Comparison of ENCODE assay signal across 23 cellular contexts in genomic region chr20:47099749-47100515, GRCh38.
DNase-seq lines count a peak whose midpoint lies in the region; ATAC-seq and TF ChIP-seq lines count a peak whose summit lies in the region.
"Had no signal": no experiment of that assay in that cellular context is flagged by ENCODE, and none has a peak within 500 bp of the region (broad histone marks: within the 10 kb centered on the region; RNA-seq: fewer than 3 reads in every experiment).

No MANE protein-coding gene starts in this region.

- peaks cover 0 to 29% (median 0%) of the 10 kb centered on the region in 3 donors for H3K9me3 ChIP-seq in tibial artery
- H3K9me3 ChIP-seq: esophagus squamous epithelium, right lobe of liver had no signal

- H3K4me3 ChIP-seq in tibial artery: no peak overlapping the region
- H3K4me3 ChIP-seq: esophagus squamous epithelium, GM23338, right lobe of liver, thoracic aorta had no signal

- H3K27ac ChIP-seq in tibial artery: no peak overlapping the region
- H3K27ac ChIP-seq: right lobe of liver had no signal

- no peaks in the 10 kb centered on the region for H3K27me3 ChIP-seq in tibial artery
- H3K27me3 ChIP-seq: esophagus squamous epithelium, right lobe of liver had no signal

- TF ChIP-seq CTCF in tibial artery (IDR thresholded peaks at IDR 0.05): no peak

- ATAC-seq in left colon: peak; percentile 53
- ATAC-seq in activated CD4-positive, CD25-positive, alpha-beta regulatory T cell treated with anti-CD3 and anti-CD28 coated beads, Interleukin-2, amount 50 U/mL, for 24 hours: no peak
- no peak for ATAC-seq in GM21737 (IDR thresholded peaks at IDR 0.05; ENCODE audit: unreplicated experiment)
- ATAC-seq: GM23338, right lobe of liver had no signal

- DNase-seq in HCEC 1CT (peak; percentile 58), fibroblast of gingiva (ENCODE audit: low read depth) (peak; percentile 87), left colon (no peak), tibial artery (peak; percentile 49 to 71), NCI-H1092 treated with DMSO at 0.1 percent for 48 hours (lab: John Stamatoyannopoulos, UW) (no peak)
- DNase-seq: activated CD4-positive, alpha-beta T cell treated with anti-CD3 and anti-CD28 coated beads, Interleukin-2, amount 50 U/mL, for 1 hour; amniotic stem cell; effector CD8-positive, alpha-beta T cell; esophagus squamous epithelium; hippocampal formation; islet precursor cell; mesenchymal stem cell; MM.1S; naive B cell; NCI-H1694; NCI-H774; occipital lobe; right lobe of liver; SHP77 treated with DMSO at 0.1 percent for 48 hours had no signal

- intact Hi-C loops in left colon (cut with DNase I, micrococcal nuclease) (no loop called here), tibial artery (cut with DNase I; ENCODE audit: low total_unique reads) (loop anchor here (10.0 kb wide), 1 partner anchor 215 kb away; no protein-coding TSS in a partner anchor)

- H3K36me3 ChIP-seq in tibial artery: peaks cover 0 to 3% (median 0%) of the 10 kb centered on the region in 3 donors
- H3K36me3 ChIP-seq: right lobe of liver, thoracic aorta had no signal

- peaks cover 0 to 22% (median 10%) of the 10 kb centered on the region in 4 donors for H3K4me1 ChIP-seq in tibial artery
- H3K4me1 ChIP-seq: esophagus squamous epithelium, right lobe of liver had no signal

Comparison
In these comparisons a context has a peak if more than half of its experiments do, and no peak if none do; other contexts are left out.
1. DNase-seq: peak in HCEC 1CT (single experiment), fibroblast of gingiva (single experiment) and tibial artery (2 of 2); none in left colon (0 of 2) and NCI-H1092 treated with DMSO at 0.1 percent for 48 hours (single experiment).